ENCODE assay signal across 9 cellular contexts in the genomic region with DNA sequence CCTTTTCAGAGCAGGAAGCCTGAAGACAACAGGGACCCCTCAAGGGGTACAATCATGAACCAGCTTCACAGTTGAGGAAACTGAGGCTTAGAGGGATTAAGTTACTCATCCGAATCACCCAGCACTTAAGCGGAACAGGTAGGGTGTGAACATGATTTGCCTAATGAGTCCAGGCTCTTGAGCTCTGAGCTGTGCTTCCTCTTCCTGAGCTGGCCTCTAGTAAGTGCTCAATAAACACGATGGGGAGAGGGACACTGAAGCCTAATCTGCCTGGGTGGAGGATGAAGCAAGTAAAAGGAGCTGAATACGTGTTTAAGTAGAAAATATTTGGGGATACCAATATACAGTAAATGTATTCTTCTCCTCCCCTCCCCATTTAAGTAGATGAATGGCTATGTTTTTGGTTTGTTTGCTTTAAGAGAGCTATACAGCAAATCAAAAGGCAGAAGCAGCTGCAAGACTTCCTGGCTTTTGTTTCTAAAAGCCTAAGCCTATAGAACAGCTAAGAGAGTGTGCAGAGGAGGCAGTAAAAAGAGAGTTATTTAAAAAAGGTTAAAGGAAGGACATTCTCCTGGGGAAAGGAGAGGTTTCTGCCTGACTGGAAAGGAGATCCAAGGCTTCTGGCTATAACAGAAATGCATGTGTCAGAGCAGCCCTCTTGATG. TPM values are rescaled to one million over a fixed set of nuclear protein-coding genes. Genes with fewer than 3 reads are reported as not detected.
A peak's percentile ranks its signal among the peaks of the same experiment; 100 is the strongest.
DNase-seq lines count a peak whose midpoint lies in the region; ATAC-seq and TF ChIP-seq lines count a peak whose summit lies in the region.
"Had no signal": no experiment of that assay in that cellular context is flagged by ENCODE, and none has a peak within 500 bp of the region (broad histone marks: within the 10 kb centered on the region; RNA-seq: fewer than 3 reads in every experiment).

No MANE protein-coding gene starts in this region.

- WGBS in prostate gland = 68% methylated on average over 4 of the region's 4 CpGs

- H3K4me1 Mint-ChIP-seq in activated naive CD8-positive, alpha-beta T cell (ENCODE audit: low read depth) = peaks cover 40% of the 10 kb centered on the region

- no peaks in the 10 kb centered on the region for H3K27me3 Mint-ChIP-seq in activated naive CD8-positive, alpha-beta T cell

- H3K79me2 ChIP-seq in Karpas-422 (ENCODE audit: low read length) = no peaks in the 10 kb centered on the region

- H3K4me3 Mint-ChIP-seq in activated naive CD8-positive, alpha-beta T cell = peak overlapping the region; percentile 23

- H3K4me2 ChIP-seq in Karpas-422 (ENCODE audit: low read depth, low read length, poor library complexity, severe bottlenecking) = peak overlapping the region; percentile 82

- H3K4me1 ChIP-seq in Karpas-422 (ENCODE audit: low read length) (peaks cover 43% of the 10 kb centered on the region), prostate gland (replicated peaks) (peaks cover 7% of the 10 kb centered on the region)

- H3K27me3 ChIP-seq in Karpas-422 (ENCODE audit: low read length) (no peaks in the 10 kb centered on the region), prostate gland (replicated peaks; ENCODE audit: insufficient read depth) (no peaks in the 10 kb centered on the region)

- H3K9me3 Mint-ChIP-seq in activated naive CD8-positive, alpha-beta T cell (ENCODE audit: low read depth) = no peaks in the 10 kb centered on the region

- DNase-seq in NCI-H2029 (lab: John Stamatoyannopoulos, UW) (peak; percentile 5), NCI-H2029 treated with DMSO at 0.1 percent for 48 hours (lab: John Stamatoyannopoulos, UW) (no peak), Karpas-422 (peak; percentile 91), prostate gland (ENCODE audit: low spot score) (no peak)
- no peak for DNase-seq in stimulated activated CD4-positive, alpha-beta T cell treated with anti-CD3 and anti-CD28 coated beads, Interleukin-12 subunit alpha, Interleukin-12 subunit beta, amount 100 ng/mL, for 4 hours

- peak overlapping the region; percentile 96 for H3K27ac ChIP-seq in Karpas-422 (ENCODE audit: low read length)
- peak overlapping the region; percentile 12 to 83 for H3K27ac ChIP-seq in prostate gland
- H3K27ac ChIP-seq: 22Rv1 had no signal

- no peak for ATAC-seq in GM21515 (IDR thresholded peaks at IDR 0.05; ENCODE audit: unreplicated experiment)
- ATAC-seq in GM19395 (IDR thresholded peaks at IDR 0.05; ENCODE audit: unreplicated experiment) = no peak

- peaks cover 6% of the 10 kb centered on the region for H3K36me3 Mint-ChIP-seq in activated naive CD8-positive, alpha-beta T cell

- peak overlapping the region; percentile 64 for H3K9ac ChIP-seq in Karpas-422 (ENCODE audit: low read length)

- TF ChIP-seq CTCF in prostate gland (IDR thresholded peaks at IDR 0.05) = no peak

- TF ChIP-seq POLR2A in prostate gland (IDR thresholded peaks at IDR 0.05) = no peak

- H3K9me2 ChIP-seq in Karpas-422 (replicated peaks; ENCODE audit: insufficient read depth, low read length) = no peaks in the 10 kb centered on the region

- no peaks in the 10 kb centered on the region for H3K9me3 ChIP-seq in Karpas-422 (ENCODE audit: low read length)
- no peaks in the 10 kb centered on the region for H3K9me3 ChIP-seq in prostate gland

- H3K4me3 ChIP-seq in Karpas-422 (ENCODE audit: low read length) (0 out of 2 replicates have a peak overlapping the region, but pooled peaks have one; percentile 55), prostate gland (no peak overlapping the region)

- no peaks in the 10 kb centered on the region for H4K20me1 ChIP-seq in Karpas-422 (ENCODE audit: insufficient read depth, low read depth, low read length)

- intact Hi-C loops in prostate gland (cut with DNase I) = loop anchor here (1.0 kb wide), 1 partner anchor 191 kb away; no protein-coding TSS in a partner anchor

- H3K36me3 ChIP-seq in Karpas-422 (ENCODE audit: insufficient read depth, low read length) (peaks cover 9% of the 10 kb centered on the region; the same call in 1 of the 2 replicates), prostate gland (no peaks in the 10 kb centered on the region)

- peak overlapping the region; percentile 94 for H3K27ac Mint-ChIP-seq in activated naive CD8-positive, alpha-beta T cell

- no peak overlapping the region for H2AFZ ChIP-seq in Karpas-422 (ENCODE audit: low read length)

RNA-seq across cellular contexts. Expression of gene STPG1, which starts 20.5 kb away (rescaled TPM):
- total RNA-seq in Karpas-422 (2014; rRNA removed; shearing (Covaris generic); ENCODE audit: low replicate concordance) = 3.5 and 9.2 TPM in 2 replicates
- total RNA-seq in prostate gland = 10 to 100 TPM in 1 of 2 donors, 1 to 10 TPM in 1; 9.8 to 10.8 TPM

RNA-seq across cellular contexts. Expression of gene NIPAL3, which starts 22.5 kb away (rescaled TPM):
- 22.7 and 40.8 TPM in 2 replicates for total RNA-seq in Karpas-422 (2014; rRNA removed; shearing (Covaris generic); ENCODE audit: low replicate concordance)
- total RNA-seq in prostate gland = 100 to 1,000 TPM; 125 to 350 TPM

Comparison
In these comparisons a context has a peak if more than half of its experiments do, and no peak if none do; other contexts are left out.
1. DNase-seq: peak in NCI-H2029 (single experiment) and Karpas-422 (single experiment); none in NCI-H2029 treated with DMSO at 0.1 percent for 48 hours (single experiment), prostate gland (single experiment) and stimulated activated CD4-positive, alpha-beta T cell treated with anti-CD3 and anti-CD28 coated beads, Interleukin-12 subunit alpha, Interleukin-12 subunit beta, amount 100 ng/mL, for 4 hours (single experiment).